ENCODE assay signal across 1 cellular context in the genomic region with DNA sequence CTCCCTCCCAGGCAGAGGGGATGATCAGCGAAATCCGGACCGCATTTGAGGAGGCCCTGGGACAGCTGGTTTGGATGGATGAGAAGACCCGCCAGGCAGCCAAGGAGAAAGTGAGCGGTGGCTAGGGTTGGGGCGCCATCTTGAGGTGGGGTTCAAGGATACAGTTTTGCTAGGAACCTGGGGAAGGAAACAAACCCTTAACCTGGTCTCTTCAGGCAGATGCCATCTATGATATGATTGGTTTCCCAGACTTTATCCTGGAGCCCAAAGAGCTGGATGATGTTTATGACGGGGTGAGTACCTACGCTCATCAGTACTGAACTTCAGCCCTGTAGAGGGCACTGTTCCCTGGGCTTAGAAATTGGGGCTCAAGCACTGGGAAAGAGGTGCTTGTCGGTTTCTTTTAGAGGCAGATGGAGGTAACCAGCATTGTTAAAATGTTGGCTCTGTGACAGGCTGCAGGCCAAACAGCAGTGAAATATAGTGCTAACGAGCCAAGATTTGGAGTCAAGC.
TF ChIP-seq lines count a peak whose summit lies in the region.

No MANE protein-coding gene starts in this region.

TF ChIP-seq in endothelial cell of umbilical vein, 7 proteins besides CTCF, POLR2A, EP300 and RAD21:
- TF ChIP-seq GATA2 (IDR thresholded peaks at IDR 0.05; ENCODE audit: insufficient read depth, insufficient read length, low read depth, low read length) (no peak), JUN (IDR thresholded peaks at IDR 0.05; ENCODE audit: borderline replicate concordance, insufficient read depth, insufficient read length, low read depth) (no peak), POLR2AphosphoS5 (IDR thresholded peaks at IDR 0.05; ENCODE audit: insufficient read depth, low read depth, low read length) (no peak), EZH2 (IDR thresholded peaks at IDR 0.05; ENCODE audit: borderline replicate concordance, low read depth, low read length, severe bottlenecking) (no peak), FOS (IDR thresholded peaks at IDR 0.05; ENCODE audit: borderline replicate concordance, insufficient read depth, low read length) (no peak), MYC (IDR thresholded peaks at IDR 0.05; ENCODE audit: low read depth, low read length) (no peak)
- TF ChIP-seq, protein P1, sequence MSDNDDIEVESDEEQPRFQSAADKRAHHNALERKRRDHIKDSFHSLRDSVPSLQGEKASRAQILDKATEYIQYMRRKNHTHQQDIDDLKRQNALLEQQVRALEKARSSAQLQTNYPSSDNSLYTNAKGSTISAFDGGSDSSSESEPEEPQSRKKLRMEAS (IDR thresholded peaks at IDR 0.05; ENCODE audit: insufficient read depth, insufficient read length) = no peak
